22 cellular contexts compared by ENCODE assay signal in genomic region chr9:75904364-75904763, GRCh38.
"Had no signal": no experiment of that assay in that cellular context is flagged by ENCODE, and none has a peak within 500 bp of the region (broad histone marks: within the 10 kb centered on the region; RNA-seq: fewer than 3 reads in every experiment).

No MANE protein-coding gene starts in this region.

- H3K36me3 Mint-ChIP-seq: stimulated activated memory B cell treated with anti-CD40 and anti-IgM and Interleukin-4, amounts not matched to agents 10 μg/mL and 1 μg/mL and 100 μg/mL, for 72 hours had no signal

- DNase-seq: activated CD4-positive, alpha-beta T cell treated with anti-CD3 and anti-CD28 coated beads for 4 hours; activated CD8-positive, alpha-beta memory T cell treated with anti-CD3 and anti-CD28 coated beads, Interleukin-2, amount 50 U/mL, for 48 hours; activated naive CD4-positive, alpha-beta T cell; cortex of kidney; endodermal cell; heart left ventricle; midbrain; naive thymus-derived CD8-positive, alpha-beta T cell; nucleus accumbens; pancreas; retina; stimulated activated CD4-positive, alpha-beta T cell treated with anti-CD3 and anti-CD28 coated beads, Interleukin-4, amount 100 ng/mL, for 4 hours; stimulated activated naive CD8-positive, alpha-beta T cell treated with anti-CD3 and anti-CD28 coated beads, Interleukin-15, amount 100 ng/mL, for 72 hours; T-helper 9 cell; upper lobe of left lung had no signal

- H3K9me3 ChIP-seq: heart left ventricle, pancreas, prostate gland, upper lobe of left lung had no signal

- H3K4me3 ChIP-seq: heart left ventricle, pancreas, prostate gland, smooth muscle cell, upper lobe of left lung had no signal

- H3K4me1 ChIP-seq: prostate gland, upper lobe of left lung had no signal

- H3K4me3 Mint-ChIP-seq: brain; endodermal cell; neural crest cell; stimulated activated memory B cell treated with anti-CD40 and anti-IgM and Interleukin-4, amounts not matched to agents 10 μg/mL and 1 μg/mL and 100 μg/mL, for 72 hours; stimulated activated naive CD8-positive, alpha-beta T cell treated with anti-CD3 and anti-CD28 coated beads, Interleukin-15, amount 100 ng/mL, for 72 hours had no signal

- H3K27ac ChIP-seq: heart left ventricle, pancreas, prostate gland, upper lobe of left lung, VCaP had no signal

- H3K27ac Mint-ChIP-seq: brain; endodermal cell; stimulated activated memory B cell treated with anti-CD40 and anti-IgM and Interleukin-4, amounts not matched to agents 10 μg/mL and 1 μg/mL and 100 μg/mL, for 72 hours; stimulated activated naive CD8-positive, alpha-beta T cell treated with anti-CD3 and anti-CD28 coated beads, Interleukin-15, amount 100 ng/mL, for 72 hours had no signal

- FAIRE-seq: pancreas, TTC549 had no signal

- H3K4me2 ChIP-seq: smooth muscle cell had no signal

- H3K9me3 Mint-ChIP-seq: endodermal cell had no signal

- H3K4me1 Mint-ChIP-seq: brain; endodermal cell; neural crest cell; stimulated activated memory B cell treated with anti-CD40 and anti-IgM and Interleukin-4, amounts not matched to agents 10 μg/mL and 1 μg/mL and 100 μg/mL, for 72 hours had no signal

- H3K27me3 ChIP-seq: heart left ventricle, pancreas, upper lobe of left lung had no signal

- H3K27me3 Mint-ChIP-seq: naive thymus-derived CD8-positive, alpha-beta T cell; stimulated activated memory B cell treated with anti-CD40 and anti-IgM and Interleukin-4, amounts not matched to agents 10 μg/mL and 1 μg/mL and 100 μg/mL, for 72 hours; stimulated activated naive CD8-positive, alpha-beta T cell treated with anti-CD3 and anti-CD28 coated beads, Interleukin-15, amount 100 ng/mL, for 72 hours had no signal

- ATAC-seq: naive thymus-derived CD8-positive, alpha-beta T cell; stimulated activated memory B cell treated with anti-CD40 and anti-IgM and Interleukin-4, amounts not matched to agents 10 μg/mL and 1 μg/mL and 100 μg/mL, for 72 hours; stimulated activated naive CD8-positive, alpha-beta T cell treated with anti-CD3 and anti-CD28 coated beads, Interleukin-15, amount 100 ng/mL, for 72 hours had no signal

- H3K36me3 ChIP-seq: heart left ventricle, pancreas, prostate gland, upper lobe of left lung had no signal
